In genomic region chr1:2350911-2351655, GRCh38 we compare ENCODE assay signal across 16 cellular contexts.
"Had no signal": no experiment of that assay in that cellular context is flagged by ENCODE, and none has a peak within 500 bp of the region (broad histone marks: within the 10 kb centered on the region; RNA-seq: fewer than 3 reads in every experiment).

No MANE protein-coding gene starts in this region.

- H3K27ac ChIP-seq: esophagus muscularis mucosa, left lung, SJSA1, skin epidermis, thyroid gland had no signal

- H3K4me3 Mint-ChIP-seq: activated CD4-positive, alpha-beta T cell treated with anti-CD3 and anti-CD28 coated beads, Interleukin-2, amount 10 ng/mL, durations not matched to agents 24 days and 14 days; activated naive CD8-positive, alpha-beta T cell treated with anti-CD3 and anti-CD28 coated beads for 36 hours; mesothelial cell of epicardium; naive B cell; stimulated activated effector memory CD8-positive, alpha-beta T cell treated with anti-CD3 and anti-CD28 coated beads, Interleukin-12 subunit alpha, Interleukin-12 subunit beta, amount 100 ng/mL, for 72 hours had no signal

- H3K4me3 ChIP-seq: esophagus muscularis mucosa, left lung, SJSA1, skin epidermis, thyroid gland had no signal

- H3K9me3 Mint-ChIP-seq: activated CD4-positive, alpha-beta T cell treated with anti-CD3 and anti-CD28 coated beads, Interleukin-2, amount 10 ng/mL, durations not matched to agents 24 days and 14 days; activated naive CD8-positive, alpha-beta T cell treated with anti-CD3 and anti-CD28 coated beads for 36 hours; mesothelial cell of epicardium; naive B cell; stimulated activated effector memory CD8-positive, alpha-beta T cell treated with anti-CD3 and anti-CD28 coated beads, Interleukin-12 subunit alpha, Interleukin-12 subunit beta, amount 100 ng/mL, for 72 hours had no signal

- H3K4me1 ChIP-seq: left lung, SJSA1, thyroid gland had no signal

- H3K9me3 ChIP-seq: esophagus muscularis mucosa, left lung, SJSA1, thyroid gland had no signal

- H3K36me3 ChIP-seq: esophagus muscularis mucosa, left lung, SJSA1, thyroid gland had no signal

- DNase-seq: activated CD4-positive, alpha-beta T cell treated with anti-CD3 and anti-CD28 coated beads, Interleukin-2, amount 10 ng/mL, durations not matched to agents 24 days and 14 days; activated gamma-delta T cell; activated naive CD8-positive, alpha-beta T cell treated with anti-CD3 and anti-CD28 coated beads for 36 hours; activated T-cell treated with anti-CD3 and anti-CD28 coated beads for 4 hours; naive B cell; nucleus accumbens; SW 1271; T-helper 9 cell; thyroid gland had no signal

- H3K4me1 Mint-ChIP-seq: activated CD4-positive, alpha-beta T cell treated with anti-CD3 and anti-CD28 coated beads, Interleukin-2, amount 10 ng/mL, durations not matched to agents 24 days and 14 days; activated naive CD8-positive, alpha-beta T cell treated with anti-CD3 and anti-CD28 coated beads for 36 hours; stimulated activated effector memory CD8-positive, alpha-beta T cell treated with anti-CD3 and anti-CD28 coated beads, Interleukin-12 subunit alpha, Interleukin-12 subunit beta, amount 100 ng/mL, for 72 hours had no signal

- H3K27ac Mint-ChIP-seq: activated CD4-positive, alpha-beta T cell treated with anti-CD3 and anti-CD28 coated beads, Interleukin-2, amount 10 ng/mL, durations not matched to agents 24 days and 14 days; activated naive CD8-positive, alpha-beta T cell treated with anti-CD3 and anti-CD28 coated beads for 36 hours; mesothelial cell of epicardium; naive B cell; stimulated activated effector memory CD8-positive, alpha-beta T cell treated with anti-CD3 and anti-CD28 coated beads, Interleukin-12 subunit alpha, Interleukin-12 subunit beta, amount 100 ng/mL, for 72 hours had no signal

- FAIRE-seq: bronchial epithelial cell had no signal

- H3K27me3 ChIP-seq: esophagus muscularis mucosa, SJSA1, thyroid gland had no signal

- H3K36me3 Mint-ChIP-seq: activated naive CD8-positive, alpha-beta T cell treated with anti-CD3 and anti-CD28 coated beads for 36 hours; mesothelial cell of epicardium; naive B cell; stimulated activated effector memory CD8-positive, alpha-beta T cell treated with anti-CD3 and anti-CD28 coated beads, Interleukin-12 subunit alpha, Interleukin-12 subunit beta, amount 100 ng/mL, for 72 hours had no signal

- ATAC-seq: left lung; stimulated activated effector memory CD8-positive, alpha-beta T cell treated with anti-CD3 and anti-CD28 coated beads, Interleukin-12 subunit alpha, Interleukin-12 subunit beta, amount 100 ng/mL, for 72 hours had no signal

- H3K27me3 Mint-ChIP-seq: activated CD4-positive, alpha-beta T cell treated with anti-CD3 and anti-CD28 coated beads, Interleukin-2, amount 10 ng/mL, durations not matched to agents 24 days and 14 days; activated naive CD8-positive, alpha-beta T cell treated with anti-CD3 and anti-CD28 coated beads for 36 hours; naive B cell had no signal
